In the genomic region with DNA sequence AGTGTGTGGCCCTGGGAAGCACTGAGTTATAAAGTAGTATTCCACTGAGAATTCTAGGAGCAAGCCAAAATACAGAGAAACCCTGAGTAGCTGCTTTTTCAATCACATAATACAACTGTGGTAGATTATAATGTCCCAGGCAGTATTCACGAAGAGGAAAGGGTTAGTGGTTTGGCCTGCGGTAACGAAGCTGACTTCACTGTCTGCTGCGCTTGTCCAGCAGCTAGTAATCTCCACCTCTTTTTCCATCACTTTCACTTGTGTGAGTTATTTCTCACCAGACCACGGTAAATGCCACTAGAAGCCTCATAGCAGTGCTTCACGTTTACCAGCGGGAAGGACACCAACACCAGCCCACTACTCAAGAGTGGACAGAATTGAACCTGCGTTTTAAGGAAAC, we compare ENCODE assay signal across 1 cellular context.
TF ChIP-seq lines count a peak whose summit lies in the region.

No MANE protein-coding gene starts in this region.

TF ChIP-seq in HepG2, 621 proteins besides CTCF, POLR2A, EP300 and RAD21:
- TF ChIP-seq ZBTB4 (CRISPR knock-in tag; IDR thresholded peaks at IDR 0.05; ENCODE audit: borderline replicate concordance) (no peak), TBP (CRISPR knock-in tag; IDR thresholded peaks at IDR 0.05) (no peak), KIAA2018 (CRISPR knock-in tag; IDR thresholded peaks at IDR 0.05; ENCODE audit: borderline replicate concordance) (no peak), ARID2 (CRISPR knock-in tag; IDR thresholded peaks at IDR 0.05; ENCODE audit: borderline replicate concordance) (no peak), HMG20B (CRISPR knock-in tag; conservative IDR thresholded peaks at IDR 0.05) (no peak), PREB (CRISPR knock-in tag; IDR thresholded peaks at IDR 0.05) (no peak), ZNF496 (CRISPR knock-in tag; IDR thresholded peaks at IDR 0.05; ENCODE audit: insufficient replicate concordance) (no peak), NR2C2 (CRISPR knock-in tag; IDR thresholded peaks at IDR 0.05; ENCODE audit: borderline replicate concordance) (no peak), ZNF720 (CRISPR knock-in tag; IDR thresholded peaks at IDR 0.05) (no peak), ZMYM2 (CRISPR knock-in tag; IDR thresholded peaks at IDR 0.05) (no peak), TARDBP (CRISPR knock-in tag; IDR thresholded peaks at IDR 0.05) (no peak), FOXJ3 (CRISPR knock-in tag; IDR thresholded peaks at IDR 0.05; ENCODE audit: borderline replicate concordance) (no peak), E2F2 (CRISPR knock-in tag; IDR thresholded peaks at IDR 0.05; ENCODE audit: borderline replicate concordance) (no peak), ZC3H13 (CRISPR knock-in tag; IDR thresholded peaks at IDR 0.05) (no peak), STAT5B (CRISPR knock-in tag; IDR thresholded peaks at IDR 0.05) (no peak), EHMT2 (IDR thresholded peaks at IDR 0.05; ENCODE audit: borderline replicate concordance, low read depth, low read length) (no peak), FOXP1 (IDR thresholded peaks at IDR 0.05) (no peak), FOXP1 (CRISPR knock-in tag; IDR thresholded peaks at IDR 0.05) (no peak), ZNF652 (CRISPR knock-in tag; IDR thresholded peaks at IDR 0.05; ENCODE audit: borderline replicate concordance, low read depth) (no peak)
- TF ChIP-seq, protein P1, sequence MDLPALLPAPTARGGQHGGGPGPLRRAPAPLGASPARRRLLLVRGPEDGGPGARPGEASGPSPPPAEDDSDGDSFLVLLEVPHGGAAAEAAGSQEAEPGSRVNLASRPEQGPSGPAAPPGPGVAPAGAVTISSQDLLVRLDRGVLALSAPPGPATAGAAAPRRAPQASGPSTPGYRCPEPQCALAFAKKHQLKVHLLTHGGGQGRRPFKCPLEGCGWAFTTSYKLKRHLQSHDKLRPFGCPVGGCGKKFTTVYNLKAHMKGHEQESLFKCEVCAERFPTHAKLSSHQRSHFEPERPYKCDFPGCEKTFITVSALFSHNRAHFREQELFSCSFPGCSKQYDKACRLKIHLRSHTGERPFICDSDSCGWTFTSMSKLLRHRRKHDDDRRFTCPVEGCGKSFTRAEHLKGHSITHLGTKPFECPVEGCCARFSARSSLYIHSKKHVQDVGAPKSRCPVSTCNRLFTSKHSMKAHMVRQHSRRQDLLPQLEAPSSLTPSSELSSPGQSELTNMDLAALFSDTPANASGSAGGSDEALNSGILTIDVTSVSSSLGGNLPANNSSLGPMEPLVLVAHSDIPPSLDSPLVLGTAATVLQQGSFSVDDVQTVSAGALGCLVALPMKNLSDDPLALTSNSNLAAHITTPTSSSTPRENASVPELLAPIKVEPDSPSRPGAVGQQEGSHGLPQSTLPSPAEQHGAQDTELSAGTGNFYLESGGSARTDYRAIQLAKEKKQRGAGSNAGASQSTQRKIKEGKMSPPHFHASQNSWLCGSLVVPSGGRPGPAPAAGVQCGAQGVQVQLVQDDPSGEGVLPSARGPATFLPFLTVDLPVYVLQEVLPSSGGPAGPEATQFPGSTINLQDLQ (CRISPR knock-in tag; IDR thresholded peaks at IDR 0.05), result no peak
- TF ChIP-seq, protein P2, sequence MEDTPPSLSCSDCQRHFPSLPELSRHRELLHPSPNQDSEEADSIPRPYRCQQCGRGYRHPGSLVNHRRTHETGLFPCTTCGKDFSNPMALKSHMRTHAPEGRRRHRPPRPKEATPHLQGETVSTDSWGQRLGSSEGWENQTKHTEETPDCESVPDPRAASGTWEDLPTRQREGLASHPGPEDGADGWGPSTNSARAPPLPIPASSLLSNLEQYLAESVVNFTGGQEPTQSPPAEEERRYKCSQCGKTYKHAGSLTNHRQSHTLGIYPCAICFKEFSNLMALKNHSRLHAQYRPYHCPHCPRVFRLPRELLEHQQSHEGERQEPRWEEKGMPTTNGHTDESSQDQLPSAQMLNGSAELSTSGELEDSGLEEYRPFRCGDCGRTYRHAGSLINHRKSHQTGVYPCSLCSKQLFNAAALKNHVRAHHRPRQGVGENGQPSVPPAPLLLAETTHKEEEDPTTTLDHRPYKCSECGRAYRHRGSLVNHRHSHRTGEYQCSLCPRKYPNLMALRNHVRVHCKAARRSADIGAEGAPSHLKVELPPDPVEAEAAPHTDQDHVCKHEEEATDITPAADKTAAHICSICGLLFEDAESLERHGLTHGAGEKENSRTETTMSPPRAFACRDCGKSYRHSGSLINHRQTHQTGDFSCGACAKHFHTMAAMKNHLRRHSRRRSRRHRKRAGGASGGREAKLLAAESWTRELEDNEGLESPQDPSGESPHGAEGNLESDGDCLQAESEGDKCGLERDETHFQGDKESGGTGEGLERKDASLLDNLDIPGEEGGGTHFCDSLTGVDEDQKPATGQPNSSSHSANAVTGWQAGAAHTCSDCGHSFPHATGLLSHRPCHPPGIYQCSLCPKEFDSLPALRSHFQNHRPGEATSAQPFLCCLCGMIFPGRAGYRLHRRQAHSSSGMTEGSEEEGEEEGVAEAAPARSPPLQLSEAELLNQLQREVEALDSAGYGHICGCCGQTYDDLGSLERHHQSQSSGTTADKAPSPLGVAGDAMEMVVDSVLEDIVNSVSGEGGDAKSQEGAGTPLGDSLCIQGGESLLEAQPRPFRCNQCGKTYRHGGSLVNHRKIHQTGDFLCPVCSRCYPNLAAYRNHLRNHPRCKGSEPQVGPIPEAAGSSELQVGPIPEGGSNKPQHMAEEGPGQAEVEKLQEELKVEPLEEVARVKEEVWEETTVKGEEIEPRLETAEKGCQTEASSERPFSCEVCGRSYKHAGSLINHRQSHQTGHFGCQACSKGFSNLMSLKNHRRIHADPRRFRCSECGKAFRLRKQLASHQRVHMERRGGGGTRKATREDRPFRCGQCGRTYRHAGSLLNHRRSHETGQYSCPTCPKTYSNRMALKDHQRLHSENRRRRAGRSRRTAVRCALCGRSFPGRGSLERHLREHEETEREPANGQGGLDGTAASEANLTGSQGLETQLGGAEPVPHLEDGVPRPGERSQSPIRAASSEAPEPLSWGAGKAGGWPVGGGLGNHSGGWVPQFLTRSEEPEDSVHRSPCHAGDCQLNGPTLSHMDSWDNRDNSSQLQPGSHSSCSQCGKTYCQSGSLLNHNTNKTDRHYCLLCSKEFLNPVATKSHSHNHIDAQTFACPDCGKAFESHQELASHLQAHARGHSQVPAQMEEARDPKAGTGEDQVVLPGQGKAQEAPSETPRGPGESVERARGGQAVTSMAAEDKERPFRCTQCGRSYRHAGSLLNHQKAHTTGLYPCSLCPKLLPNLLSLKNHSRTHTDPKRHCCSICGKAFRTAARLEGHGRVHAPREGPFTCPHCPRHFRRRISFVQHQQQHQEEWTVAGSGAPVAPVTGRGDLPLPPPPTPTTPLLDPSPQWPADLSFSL (CRISPR knock-in tag; IDR thresholded peaks at IDR 0.05), result no peak
